Comparison of ENCODE assay signal across 1 cellular context in genomic region chr12:43550831-43551270, GRCh38.
TF ChIP-seq lines count a peak whose summit lies in the region.

No MANE protein-coding gene starts in this region.

TF ChIP-seq in GM23338, 12 proteins besides CTCF, POLR2A, EP300 and RAD21 (continued from another document):
- TF ChIP-seq, protein P1, sequence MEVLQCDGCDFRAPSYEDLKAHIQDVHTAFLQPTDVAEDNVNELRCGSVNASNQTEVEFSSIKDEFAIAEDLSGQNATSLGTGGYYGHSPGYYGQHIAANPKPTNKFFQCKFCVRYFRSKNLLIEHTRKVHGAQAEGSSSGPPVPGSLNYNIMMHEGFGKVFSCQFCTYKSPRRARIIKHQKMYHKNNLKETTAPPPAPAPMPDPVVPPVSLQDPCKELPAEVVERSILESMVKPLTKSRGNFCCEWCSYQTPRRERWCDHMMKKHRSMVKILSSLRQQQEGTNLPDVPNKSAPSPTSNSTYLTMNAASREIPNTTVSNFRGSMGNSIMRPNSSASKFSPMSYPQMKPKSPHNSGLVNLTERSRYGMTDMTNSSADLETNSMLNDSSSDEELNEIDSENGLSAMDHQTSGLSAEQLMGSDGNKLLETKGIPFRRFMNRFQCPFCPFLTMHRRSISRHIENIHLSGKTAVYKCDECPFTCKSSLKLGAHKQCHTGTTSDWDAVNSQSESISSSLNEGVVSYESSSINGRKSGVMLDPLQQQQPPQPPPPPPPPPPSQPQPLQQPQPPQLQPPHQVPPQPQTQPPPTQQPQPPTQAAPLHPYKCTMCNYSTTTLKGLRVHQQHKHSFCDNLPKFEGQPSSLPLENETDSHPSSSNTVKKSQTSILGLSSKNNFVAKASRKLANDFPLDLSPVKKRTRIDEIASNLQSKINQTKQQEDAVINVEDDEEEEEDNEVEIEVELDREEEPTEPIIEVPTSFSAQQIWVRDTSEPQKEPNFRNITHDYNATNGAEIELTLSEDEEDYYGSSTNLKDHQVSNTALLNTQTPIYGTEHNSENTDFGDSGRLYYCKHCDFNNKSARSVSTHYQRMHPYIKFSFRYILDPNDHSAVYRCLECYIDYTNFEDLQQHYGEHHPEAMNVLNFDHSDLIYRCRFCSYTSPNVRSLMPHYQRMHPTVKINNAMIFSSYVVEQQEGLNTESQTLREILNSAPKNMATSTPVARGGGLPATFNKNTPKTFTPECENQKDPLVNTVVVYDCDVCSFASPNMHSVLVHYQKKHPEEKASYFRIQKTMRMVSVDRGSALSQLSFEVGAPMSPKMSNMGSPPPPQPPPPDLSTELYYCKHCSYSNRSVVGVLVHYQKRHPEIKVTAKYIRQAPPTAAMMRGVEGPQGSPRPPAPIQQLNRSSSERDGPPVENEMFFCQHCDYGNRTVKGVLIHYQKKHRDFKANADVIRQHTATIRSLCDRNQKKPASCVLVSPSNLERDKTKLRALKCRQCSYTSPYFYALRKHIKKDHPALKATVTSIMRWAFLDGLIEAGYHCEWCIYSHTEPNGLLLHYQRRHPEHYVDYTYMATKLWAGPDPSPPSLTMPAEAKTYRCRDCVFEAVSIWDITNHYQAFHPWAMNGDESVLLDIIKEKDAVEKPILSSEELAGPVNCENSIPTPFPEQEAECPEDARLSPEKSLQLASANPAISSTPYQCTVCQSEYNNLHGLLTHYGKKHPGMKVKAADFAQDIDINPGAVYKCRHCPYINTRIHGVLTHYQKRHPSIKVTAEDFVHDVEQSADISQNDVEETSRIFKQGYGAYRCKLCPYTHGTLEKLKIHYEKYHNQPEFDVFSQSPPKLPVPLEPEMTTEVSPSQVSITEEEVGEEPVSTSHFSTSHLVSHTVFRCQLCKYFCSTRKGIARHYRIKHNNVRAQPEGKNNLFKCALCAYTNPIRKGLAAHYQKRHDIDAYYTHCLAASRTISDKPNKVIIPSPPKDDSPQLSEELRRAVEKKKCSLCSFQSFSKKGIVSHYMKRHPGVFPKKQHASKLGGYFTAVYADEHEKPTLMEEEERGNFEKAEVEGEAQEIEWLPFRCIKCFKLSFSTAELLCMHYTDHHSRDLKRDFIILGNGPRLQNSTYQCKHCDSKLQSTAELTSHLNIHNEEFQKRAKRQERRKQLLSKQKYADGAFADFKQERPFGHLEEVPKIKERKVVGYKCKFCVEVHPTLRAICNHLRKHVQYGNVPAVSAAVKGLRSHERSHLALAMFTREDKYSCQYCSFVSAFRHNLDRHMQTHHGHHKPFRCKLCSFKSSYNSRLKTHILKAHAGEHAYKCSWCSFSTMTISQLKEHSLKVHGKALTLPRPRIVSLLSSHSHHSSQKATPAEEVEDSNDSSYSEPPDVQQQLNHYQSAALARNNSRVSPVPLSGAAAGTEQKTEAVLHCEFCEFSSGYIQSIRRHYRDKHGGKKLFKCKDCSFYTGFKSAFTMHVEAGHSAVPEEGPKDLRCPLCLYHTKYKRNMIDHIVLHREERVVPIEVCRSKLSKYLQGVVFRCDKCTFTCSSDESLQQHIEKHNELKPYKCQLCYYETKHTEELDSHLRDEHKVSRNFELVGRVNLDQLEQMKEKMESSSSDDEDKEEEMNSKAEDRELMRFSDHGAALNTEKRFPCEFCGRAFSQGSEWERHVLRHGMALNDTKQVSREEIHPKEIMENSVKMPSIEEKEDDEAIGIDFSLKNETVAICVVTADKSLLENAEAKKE (CRISPR knock-in tag; IDR thresholded peaks at IDR 0.05), result no peak
- TF ChIP-seq ZNF331 (CRISPR knock-in tag; IDR thresholded peaks at IDR 0.05; ENCODE audit: low read depth) (no peak), JUNB (IDR thresholded peaks at IDR 0.05; ENCODE audit: unreplicated experiment) (no peak), STAT1 (IDR thresholded peaks at IDR 0.05; ENCODE audit: unreplicated experiment) (no peak), EZH2phosphoT487 (IDR thresholded peaks at IDR 0.05; ENCODE audit: unreplicated experiment) (no peak), REST (IDR thresholded peaks at IDR 0.05; ENCODE audit: unreplicated experiment) (no peak), CREB1 (CRISPR knock-in tag; IDR thresholded peaks at IDR 0.05; ENCODE audit: low read depth) (no peak), ZNF114 (CRISPR knock-in tag; IDR thresholded peaks at IDR 0.05) (no peak), NANOG (IDR thresholded peaks at IDR 0.05; ENCODE audit: borderline replicate concordance) (no peak)
